8 cellular contexts compared by ENCODE assay signal in genomic region chr5:138466900-138467710, GRCh38. TPM values are rescaled to one million over a fixed set of nuclear protein-coding genes. Genes with fewer than 3 reads are reported as not detected.
A peak's percentile ranks its signal among the peaks of the same experiment; 100 is the strongest.
DNase-seq lines count a peak whose midpoint lies in the region; ATAC-seq, FAIRE-seq and TF ChIP-seq lines count a peak whose summit lies in the region.

No MANE protein-coding gene starts in this region.

- peaks cover 22% of the 10 kb centered on the region for H3K9me1 ChIP-seq in K562 (ENCODE audit: control insufficient read depth, insufficient read depth, low read length)

- H3K4me3 ChIP-seq in K562 (peak overlapping the region; percentile 90), liver (ENCODE audit: low read depth in 1 of 3, low read length in 3 of 3) (peak overlapping the region; percentile 83 to 95 (median 92)), tibial artery (peak overlapping the region; percentile 60 to 85)

- H2AFZ ChIP-seq in K562 (ENCODE audit: low read depth, low read length) = no peak overlapping the region

- DNase-seq in activated T-cell treated with anti-CD3 and anti-CD28 coated beads for 1 hour (ENCODE audit: low read depth) (peak; percentile 63), K562 (ENCODE audit: extremely low read depth in 1 of 4, low spot score in 3 of 4) (no peak), tibial artery (no peak), NCI-H1694 (lab: John Stamatoyannopoulos, UW) (no peak), NCI-H524 treated with DMSO at 0.1 percent for 48 hours (lab: John Stamatoyannopoulos, UW) (no peak)
- no peak for DNase-seq in activated T-cell treated with anti-CD3 and anti-CD28 coated beads, Interleukin-2, amount 50 U/mL, for 48 hours

- BruUV-seq in K562 (replicated peaks; lab: Mats Ljungman, UMichigan) = no TSS peak

- POLR2A ChIA-PET in K562 (lab: Yijun Ruan, JAX) = interaction anchor here (0.6 to 2.5 kb wide), 10 partner anchors 9 to 76 kb away, joined by 3 to 28 read pairs (median 4); partner anchors contain the start of gene ETF1

- H3K9me3 ChIP-seq in K562 (replicated peaks; ENCODE audit: control insufficient read depth, insufficient read depth, low read depth, low read length) (no peaks in the 10 kb centered on the region), liver (ENCODE audit: control insufficient read depth in 4 of 4, low read length in 3 of 4) (no peaks in the 10 kb centered on the region), tibial artery (no peaks in the 10 kb centered on the region)

- 93% methylated on average over 45 of the region's 45 CpGs for WGBS in K562 (ENCODE audit: insufficient coverage, low coverage, missing lambda C conversion rate)
- 92% methylated on average over 45 of the region's 45 CpGs for WGBS in liver

- intact Hi-C loops in K562 (cut with micrococcal nuclease) = no loop called here
- intact Hi-C loops in tibial artery (cut with DNase I; ENCODE audit: low total_unique reads) = no loop called here

- H3K4me2 ChIP-seq in K562 (ENCODE audit: insufficient read depth, low read length) = peak overlapping the region; percentile 86

- in situ Hi-C loops in K562 (cut with MboI) = no loop called here

- TF ChIP-seq RAD21 in K562 (CRISPR knock-in tag; conservative IDR thresholded peaks at IDR 0.05 in 1 of 2, IDR thresholded peaks at IDR 0.05 in 1 of 2) (no peak), liver (IDR thresholded peaks at IDR 0.05) (no peak)

- H3K27me3 ChIP-seq in K562 (ENCODE audit: control insufficient read depth in 2 of 2, insufficient read depth in 2 of 2, low read length in 2 of 2) (no peaks in the 10 kb centered on the region), liver (ENCODE audit: control insufficient read depth in 4 of 4, insufficient read depth in 4 of 4, low read length in 3 of 4) (no peaks in the 10 kb centered on the region), tibial artery (no peaks in the 10 kb centered on the region)

- H3K4me1 ChIP-seq in K562 (replicated peaks in 1 of 2; ENCODE audit: control insufficient read depth in 2 of 2, insufficient read depth in 2 of 2, low read length in 2 of 2) (peaks cover 17 to 46% of the 10 kb centered on the region in 2 experiments), liver (ENCODE audit: control insufficient read depth in 4 of 4, insufficient read depth in 4 of 4, low read length in 3 of 4) (peaks cover 0 to 25% (median 12%) of the 10 kb centered on the region in 4 donors), tibial artery (peaks cover 0 to 48% (median 30%) of the 10 kb centered on the region in 4 donors)

- CTCF ChIA-PET in K562 (lab: Yijun Ruan, JAX; ENCODE audit: low intra/inter-chr PET ratio) = no interaction called here

- TF ChIP-seq EP300 in K562 (IDR thresholded peaks at IDR 0.05; ENCODE audit: low read length) = no peak

- peaks cover 33% of the 10 kb centered on the region for H3K79me2 ChIP-seq in K562 (ENCODE audit: control insufficient read depth, insufficient read depth, low read length)

- H3K27ac ChIP-seq in K562 (ENCODE audit: extremely low read depth, low read depth, low read length) = no peak overlapping the region; the same call in 2 of the 3 replicates
- H3K27ac ChIP-seq in liver (ENCODE audit: low read depth in 1 of 2, low read length in 2 of 2) = peak overlapping the region in 1 of 2 donors; percentile 33
- H3K27ac ChIP-seq in tibial artery = peak overlapping the region in 1 of 2 donors; percentile 93

- peaks cover 29% of the 10 kb centered on the region for H4K20me1 ChIP-seq in K562 (replicated peaks; ENCODE audit: control insufficient read depth, insufficient read depth, low read length)

- H3K36me3 ChIP-seq in K562 (ENCODE audit: control insufficient read depth, insufficient read depth, low read length) (peaks cover 30% of the 10 kb centered on the region), liver (ENCODE audit: control insufficient read depth in 4 of 4, insufficient read depth in 3 of 4, low read depth in 1 of 4, low read length in 3 of 4) (peaks cover 2 to 14% (median 13%) of the 10 kb centered on the region in 4 donors), tibial artery (peaks cover 0 to 13% (median 10%) of the 10 kb centered on the region in 3 donors)

- no peak for TF ChIP-seq CTCF in K562 (IDR thresholded peaks at IDR 0.05 in 2 of 3, conservative IDR thresholded peaks at IDR 0.05 in 1 of 3; ENCODE audit: insufficient read depth in 2 of 3, low read depth in 1 of 3, low read length in 3 of 3)
- no peak for TF ChIP-seq CTCF in liver (IDR thresholded peaks at IDR 0.05; ENCODE audit: low read depth, low read length, missing input control)
- TF ChIP-seq CTCF in tibial artery (IDR thresholded peaks at IDR 0.05) = no peak

- ATAC-seq in K562 (no peak), GM21367 (IDR thresholded peaks at IDR 0.05; ENCODE audit: unreplicated experiment) (no peak)

- TF ChIP-seq POLR2A in K562 (conservative IDR thresholded peaks at IDR 0.05) = peak; percentile 13

- no peak for FAIRE-seq in K562 (lab: Jason Lieb, UNC)

- H3K9ac ChIP-seq in K562 (ENCODE audit: insufficient read depth in 1 of 2, low read depth in 2 of 2, low read length in 2 of 2) = peak overlapping the region; percentile 95 to 97
- peak overlapping the region; percentile 41 to 84 for H3K9ac ChIP-seq in liver (ENCODE audit: low read depth in 1 of 2, low read length in 2 of 2)

TF ChIP-seq in K562, 482 proteins besides CTCF, POLR2A, EP300 and RAD21 (continues in another document):
- TF ChIP-seq ZC3H8 (IDR thresholded peaks at IDR 0.05) = no peak
- TF ChIP-seq FOXK1 (CRISPR knock-in tag; IDR thresholded peaks at IDR 0.05; ENCODE audit: borderline replicate concordance) = no peak; the same call in 1 of the 2 replicates
- TF ChIP-seq ELK1 (CRISPR knock-in tag; IDR thresholded peaks at IDR 0.05) = peak; percentile 17; the same call in 1 of the 2 replicates

TF ChIP-seq in liver, 16 proteins besides CTCF, POLR2A, EP300 and RAD21:
- TF ChIP-seq ATF3 (IDR thresholded peaks at IDR 0.05) (peak; percentile 18), SP1 (IDR thresholded peaks at IDR 0.05) (no peak)

RNA-seq across cellular contexts. Expression of gene EGR1, which starts 1.8 kb away (rescaled TPM):
- total RNA-seq in K562 (2011; cell fraction: chromatin; rRNA removed; ENCODE audit: low replicate concordance) = 105 and 112 TPM in 2 replicates
- total RNA-seq in K562 (2011; cell fraction: nucleolus; rRNA removed) = 51.7 and 57.5 TPM in 2 replicates
- total RNA-seq in K562 (2011; cell fraction: nucleoplasm; rRNA removed) = 70.1 and 77.6 TPM in 2 replicates
- 10.1 and 32.7 TPM in 2 replicates for total RNA-seq in K562 (2014; rRNA removed)
- total RNA-seq in K562 (2014; rRNA removed; fragmentation: Illumina TruSeq; extraction: Trizol) = 12.0 and 19.7 TPM in 2 replicates
- total RNA-seq in K562 (2015; rRNA removed; fragmentation: Illumina TruSeq; extraction: Trizol) = 1.3 and 1.7 TPM in 2 replicates
- 77.0 and 135 TPM in 2 replicates for total RNA-seq in K562 (2021)
- polyA plus RNA-seq in K562 (2011; rRNA removed) = 9.0 and 12.2 TPM in 2 replicates
- polyA plus RNA-seq in K562 (2011; cell fraction: cytosol; rRNA removed) = 10.0 and 22.8 TPM in 2 replicates
- 25.0 and 99.0 TPM in 2 replicates for polyA plus RNA-seq in K562 (2011; cell fraction: nucleus; rRNA removed)
- polyA plus RNA-seq in K562 (2012) = 195 and 197 TPM in 2 replicates
- polyA plus RNA-seq in K562 (2014; fragmentation: Illumina TruSeq; extraction: Trizol) = 78.6 and 132 TPM in 2 replicates
- polyA plus RNA-seq in K562 (2014; fragmentation: Nextera tagmentation; extraction: Ambion mirVana) = 10 to 100 TPM; 21.5 to 43.6 TPM
- 54.7 and 102 TPM in 2 replicates for polyA plus RNA-seq in K562 (2014; rRNA removed)
- polyA minus RNA-seq in K562 (2011; rRNA and poly(A)+ RNA removed) = 8.4 and 15.0 TPM in 2 replicates
- 36.2 and 53.5 TPM in 2 replicates for polyA minus RNA-seq in K562 (2011; cell fraction: cytosol; rRNA and poly(A)+ RNA removed)
- 13.7 and 30.8 TPM in 2 replicates for polyA minus RNA-seq in K562 (2011; cell fraction: nucleus; rRNA and poly(A)+ RNA removed)
- total RNA-seq in liver = 1 to 10 TPM; 1.4 to 6.1 TPM
- polyA plus RNA-seq in liver = 10 to 100 TPM; 20.1 to 88.7 TPM

RNA-seq across cellular contexts. Expression of gene REEP2, which starts 28.2 kb away (rescaled TPM):
- 0.30 and 2.6 TPM in 2 replicates for total RNA-seq in K562 (2011; cell fraction: chromatin; rRNA removed; ENCODE audit: low replicate concordance)
- 0.67 and 0.92 TPM in 2 replicates for total RNA-seq in K562 (2011; cell fraction: nucleolus; rRNA removed)
- total RNA-seq in K562 (2011; cell fraction: nucleoplasm; rRNA removed) = 0.76 and 1.8 TPM in 2 replicates
- total RNA-seq in K562 (2014; rRNA removed) = 0.09 and 0.49 TPM in 2 replicates
- total RNA-seq in K562 (2014; rRNA removed; fragmentation: Illumina TruSeq; extraction: Trizol) = 0.11 TPM in 1 of 2 replicates, not detected in the other
- 0.26 and 0.29 TPM in 2 replicates for total RNA-seq in K562 (2015; rRNA removed; fragmentation: Illumina TruSeq; extraction: Trizol)
- 0.44 and 0.63 TPM in 2 replicates for total RNA-seq in K562 (2021)
- 0.69 and 1.1 TPM in 2 replicates for polyA plus RNA-seq in K562 (2011; rRNA removed)
- polyA plus RNA-seq in K562 (2011; cell fraction: cytosol; rRNA removed) = 1.3 and 1.6 TPM in 2 replicates
- polyA plus RNA-seq in K562 (2011; cell fraction: nucleus; rRNA removed) = 2.2 and 3.1 TPM in 2 replicates
- 0.42 TPM in 2 replicates for polyA plus RNA-seq in K562 (2012)
- polyA plus RNA-seq in K562 (2014; fragmentation: Illumina TruSeq; extraction: Trizol) = 0.13 and 0.54 TPM in 2 replicates
- under 1 TPM in 1 of 2 experiments, not detected in 1; 0.03 TPM for polyA plus RNA-seq in K562 (2014; fragmentation: Nextera tagmentation; extraction: Ambion mirVana)
- polyA plus RNA-seq in K562 (2014; rRNA removed) = 0.05 and 0.32 TPM in 2 replicates
- 0.99 and 2.2 TPM in 2 replicates for polyA minus RNA-seq in K562 (2011; rRNA and poly(A)+ RNA removed)
- 0.95 TPM in 1 of 2 replicates, not detected in the other for polyA minus RNA-seq in K562 (2011; cell fraction: cytosol; rRNA and poly(A)+ RNA removed)
- 0.11 and 0.67 TPM in 2 replicates for polyA minus RNA-seq in K562 (2011; cell fraction: nucleus; rRNA and poly(A)+ RNA removed)
- total RNA-seq in liver = under 1 TPM; 0.08 to 0.28 TPM
- polyA plus RNA-seq in liver = under 1 TPM in 1 of 2 donors, not detected in 1; 0.12 TPM
